ENCODE assay signal across 22 cellular contexts in the genomic region with DNA sequence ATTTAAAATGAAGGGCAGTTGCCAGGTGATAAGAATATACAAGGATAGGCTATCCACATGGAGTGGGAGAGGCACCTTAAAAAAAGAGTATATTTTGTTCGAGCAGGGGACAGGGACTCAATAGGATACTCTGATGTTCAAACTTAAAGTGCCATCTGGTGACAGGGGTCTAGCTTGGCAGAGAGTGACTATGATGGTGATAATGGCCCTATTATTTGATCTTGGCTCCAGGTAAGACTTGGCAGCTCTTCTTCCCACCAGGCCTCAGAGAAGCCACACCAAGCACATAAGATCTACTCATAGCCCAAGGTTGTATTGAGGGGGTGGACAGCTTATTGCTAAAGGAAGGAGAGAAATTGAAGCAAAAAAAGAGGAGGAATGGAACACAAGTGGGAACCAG.
"Had no signal": no experiment of that assay in that cellular context is flagged by ENCODE, and none has a peak within 500 bp of the region (broad histone marks: within the 10 kb centered on the region; RNA-seq: fewer than 3 reads in every experiment).

No MANE protein-coding gene starts in this region.

- H3K36me3 Mint-ChIP-seq: immature natural killer cell; natural killer cell; stimulated activated effector memory CD8-positive, alpha-beta T cell treated with anti-CD3 and anti-CD28 coated beads, Interleukin-12 subunit alpha, Interleukin-12 subunit beta, amount 100 ng/mL, for 72 hours had no signal

- H3K27ac Mint-ChIP-seq: immature natural killer cell; natural killer cell; stimulated activated effector memory CD8-positive, alpha-beta T cell treated with anti-CD3 and anti-CD28 coated beads, Interleukin-12 subunit alpha, Interleukin-12 subunit beta, amount 100 ng/mL, for 72 hours had no signal

- ATAC-seq: left colon; left ventricle myocardium superior; lower lobe of right lung; natural killer cell; stimulated activated effector memory CD8-positive, alpha-beta T cell treated with anti-CD3 and anti-CD28 coated beads, Interleukin-12 subunit alpha, Interleukin-12 subunit beta, amount 100 ng/mL, for 72 hours had no signal

- H3K4me1 Mint-ChIP-seq: immature natural killer cell, natural killer cell had no signal

- H3K4me3 ChIP-seq: dorsolateral prefrontal cortex, lower lobe of right lung, prostate gland, right atrium auricular region, sigmoid colon, stomach, thyroid gland, vagina had no signal

- DNase-seq: effector CD4-positive, alpha-beta T cell; hypothalamus; immature natural killer cell; islet precursor cell; kidney glomerular epithelial cell; left colon; left ventricle myocardium superior; lower lobe of right lung; natural killer cell; sigmoid colon; stimulated activated CD4-positive, alpha-beta T cell treated with anti-CD3 and anti-CD28 coated beads, Interleukin-2, amount 100 ng/mL, for 24 hours; stimulated activated CD4-positive, alpha-beta T cell treated with anti-CD3 and anti-CD28 coated beads, Interleukin-4, amount 100 ng/mL, for 24 hours; stimulated activated naive CD4-positive, alpha-beta T cell treated with Interleukin-2 at 50 U/mL for 16 hours; stomach; thyroid gland; trophoblast cell had no signal

- H3K9me3 Mint-ChIP-seq: immature natural killer cell; natural killer cell; stimulated activated effector memory CD8-positive, alpha-beta T cell treated with anti-CD3 and anti-CD28 coated beads, Interleukin-12 subunit alpha, Interleukin-12 subunit beta, amount 100 ng/mL, for 72 hours had no signal

- H3K36me3 ChIP-seq: lower lobe of right lung, prostate gland, right atrium auricular region, sigmoid colon, stomach, thyroid gland, vagina had no signal

- H3K9me3 ChIP-seq: lower lobe of right lung, prostate gland, right atrium auricular region, sigmoid colon, stomach, thyroid gland, vagina had no signal

- H3K4me3 Mint-ChIP-seq: immature natural killer cell; natural killer cell; stimulated activated effector memory CD8-positive, alpha-beta T cell treated with anti-CD3 and anti-CD28 coated beads, Interleukin-12 subunit alpha, Interleukin-12 subunit beta, amount 100 ng/mL, for 72 hours had no signal

- H3K27ac ChIP-seq: lower lobe of right lung, parathyroid adenoma, prostate gland, right atrium auricular region, sigmoid colon, stomach, thyroid gland, vagina had no signal

- H3K27me3 ChIP-seq: dorsolateral prefrontal cortex, right atrium auricular region, sigmoid colon, stomach, thyroid gland, vagina had no signal

- H3K4me1 ChIP-seq: lower lobe of right lung, parathyroid adenoma, prostate gland, right atrium auricular region, sigmoid colon, stomach, vagina had no signal
